19 cellular contexts compared by ENCODE assay signal in genomic region chr2:134312482-134312881, GRCh38. TPM values are rescaled to one million over a fixed set of nuclear protein-coding genes. Genes with fewer than 3 reads are reported as not detected.
A peak's percentile ranks its signal among the peaks of the same experiment; 100 is the strongest.
DNase-seq lines count a peak whose midpoint lies in the region; ATAC-seq and TF ChIP-seq lines count a peak whose summit lies in the region.
"Had no signal": no experiment of that assay in that cellular context is flagged by ENCODE, and none has a peak within 500 bp of the region (broad histone marks: within the 10 kb centered on the region; RNA-seq: fewer than 3 reads in every experiment).

No MANE protein-coding gene starts in this region.

- H3K27me3 Mint-ChIP-seq in activated naive CD4-positive, alpha-beta T cell treated with anti-CD3 and anti-CD28 coated beads, Interleukin-2, amount 50 U/mL, for 24 hours, result no peaks in the 10 kb centered on the region
- H3K27me3 Mint-ChIP-seq in IgD-negative memory B cell, result no peaks in the 10 kb centered on the region
- no peaks in the 10 kb centered on the region for H3K27me3 Mint-ChIP-seq in brain
- H3K27me3 Mint-ChIP-seq: activated CD4-positive, alpha-beta T cell treated with anti-CD3 and anti-CD28 coated beads, Interleukin-2, amount 10 ng/mL, durations not matched to agents 24 days and 14 days; CD4-positive, CD25-positive, alpha-beta regulatory T cell had no signal

- no peak for DNase-seq in activated naive CD4-positive, alpha-beta T cell treated with anti-CD3 and anti-CD28 coated beads, Interleukin-2, amount 50 U/mL, for 16 hours
- no peak for DNase-seq in stimulated activated effector memory CD8-positive, alpha-beta T cell treated with anti-CD3 and anti-CD28 coated beads, Interleukin-12 subunit alpha, Interleukin-12 subunit beta, amount 100 ng/mL, for 72 hours (ENCODE audit: low spot score in 2 of 2)
- DNase-seq in DMS53 treated with DMSO at 0.1 percent for 48 hours (lab: John Stamatoyannopoulos, UW; ENCODE audit: unreplicated experiment) (no peak), breast epithelium (ENCODE audit: low spot score in 2 of 2) (no peak)
- DNase-seq: activated CD4-positive, alpha-beta T cell treated with anti-CD3 and anti-CD28 coated beads, Interleukin-2, amount 10 ng/mL, durations not matched to agents 24 days and 14 days; activated CD8-positive, alpha-beta memory T cell treated with anti-CD3 and anti-CD28 coated beads, Interleukin-2, amount 50 U/mL, for 48 hours; CD4-positive, CD25-positive, alpha-beta regulatory T cell; colonic mucosa; esophagus squamous epithelium; GOT3; NCI-H1092 treated with DMSO at 0.1 percent for 48 hours; NCI-H2029; PC-9; SHP77; stimulated activated CD4-positive, alpha-beta T cell treated with anti-CD3 and anti-CD28 coated beads, Interleukin-12 subunit alpha, Interleukin-12 subunit beta, amount 100 ng/mL, for 4 hours had no signal

- TF ChIP-seq CTCF in brain (conservative IDR thresholded peaks at IDR 0.05) (no peak), breast epithelium (IDR thresholded peaks at IDR 0.05) (no peak)

- no peaks in the 10 kb centered on the region for H3K9me3 ChIP-seq in breast epithelium
- H3K9me3 ChIP-seq: colonic mucosa, esophagus squamous epithelium had no signal

- peak overlapping the region; percentile 74 for H3K4me3 Mint-ChIP-seq in activated naive CD4-positive, alpha-beta T cell treated with anti-CD3 and anti-CD28 coated beads, Interleukin-2, amount 50 U/mL, for 24 hours
- peak overlapping the region in 1 of 4 donors; percentile 43 for H3K4me3 Mint-ChIP-seq in IgD-negative memory B cell
- H3K4me3 Mint-ChIP-seq in brain, result no peak overlapping the region
- peak overlapping the region; percentile 56 for H3K4me3 Mint-ChIP-seq in stimulated activated effector memory CD8-positive, alpha-beta T cell treated with anti-CD3 and anti-CD28 coated beads, Interleukin-12 subunit alpha, Interleukin-12 subunit beta, amount 100 ng/mL, for 72 hours
- H3K4me3 Mint-ChIP-seq: activated CD4-positive, alpha-beta T cell treated with anti-CD3 and anti-CD28 coated beads, Interleukin-2, amount 10 ng/mL, durations not matched to agents 24 days and 14 days had no signal

- H3K4me3 ChIP-seq in breast epithelium, result no peak overlapping the region
- H3K4me3 ChIP-seq: colonic mucosa, esophagus squamous epithelium, lung, PC-9 had no signal

- H3K9me3 Mint-ChIP-seq in activated naive CD4-positive, alpha-beta T cell treated with anti-CD3 and anti-CD28 coated beads, Interleukin-2, amount 50 U/mL, for 24 hours, result no peaks in the 10 kb centered on the region
- H3K9me3 Mint-ChIP-seq in IgD-negative memory B cell (peaks cover 0 to 4% (median 2%) of the 10 kb centered on the region in 3 donors), brain (peaks cover 0 to 3% (median 2%) of the 10 kb centered on the region in 5 experiments)
- H3K9me3 Mint-ChIP-seq in stimulated activated effector memory CD8-positive, alpha-beta T cell treated with anti-CD3 and anti-CD28 coated beads, Interleukin-12 subunit alpha, Interleukin-12 subunit beta, amount 100 ng/mL, for 72 hours, result peaks cover 2% of the 10 kb centered on the region

- no peak for TF ChIP-seq POLR2A in breast epithelium (IDR thresholded peaks at IDR 0.05)

- H3K4me1 Mint-ChIP-seq in activated naive CD4-positive, alpha-beta T cell treated with anti-CD3 and anti-CD28 coated beads, Interleukin-2, amount 50 U/mL, for 24 hours, result peaks cover 60% of the 10 kb centered on the region
- H3K4me1 Mint-ChIP-seq in IgD-negative memory B cell, result peaks cover 42 to 68% (median 59%) of the 10 kb centered on the region in 3 donors
- peaks cover 52% of the 10 kb centered on the region for H3K4me1 Mint-ChIP-seq in brain
- peaks cover 78% of the 10 kb centered on the region for H3K4me1 Mint-ChIP-seq in stimulated activated effector memory CD8-positive, alpha-beta T cell treated with anti-CD3 and anti-CD28 coated beads, Interleukin-12 subunit alpha, Interleukin-12 subunit beta, amount 100 ng/mL, for 72 hours

- H3K4me1 ChIP-seq in breast epithelium, result no peaks in the 10 kb centered on the region
- H3K4me1 ChIP-seq: colonic mucosa had no signal

- no peaks in the 10 kb centered on the region for H3K27me3 ChIP-seq in breast epithelium
- H3K27me3 ChIP-seq: colonic mucosa, esophagus squamous epithelium had no signal

- peaks cover 15% of the 10 kb centered on the region for H3K36me3 Mint-ChIP-seq in activated naive CD4-positive, alpha-beta T cell treated with anti-CD3 and anti-CD28 coated beads, Interleukin-2, amount 50 U/mL, for 24 hours
- H3K36me3 Mint-ChIP-seq in IgD-negative memory B cell (peaks cover 8% of the 10 kb centered on the region), brain (peaks cover 13% of the 10 kb centered on the region)
- peaks cover 12% of the 10 kb centered on the region for H3K36me3 Mint-ChIP-seq in stimulated activated effector memory CD8-positive, alpha-beta T cell treated with anti-CD3 and anti-CD28 coated beads, Interleukin-12 subunit alpha, Interleukin-12 subunit beta, amount 100 ng/mL, for 72 hours

- no peaks in the 10 kb centered on the region for H3K36me3 ChIP-seq in breast epithelium
- H3K36me3 ChIP-seq: colonic mucosa had no signal

- no peak overlapping the region for H3K27ac ChIP-seq in breast epithelium
- H3K27ac ChIP-seq: colonic mucosa, esophagus squamous epithelium, PC-9 had no signal

- peak overlapping the region; percentile 14 for H3K27ac Mint-ChIP-seq in activated naive CD4-positive, alpha-beta T cell treated with anti-CD3 and anti-CD28 coated beads, Interleukin-2, amount 50 U/mL, for 24 hours
- H3K27ac Mint-ChIP-seq in IgD-negative memory B cell (peak overlapping the region; percentile 15 to 83 (median 73)), brain (peak overlapping the region in 3 of 5 experiments; percentile 19 to 51 (median 46))
- no peak overlapping the region for H3K27ac Mint-ChIP-seq in stimulated activated effector memory CD8-positive, alpha-beta T cell treated with anti-CD3 and anti-CD28 coated beads, Interleukin-12 subunit alpha, Interleukin-12 subunit beta, amount 100 ng/mL, for 72 hours
- H3K27ac Mint-ChIP-seq: activated CD4-positive, alpha-beta T cell treated with anti-CD3 and anti-CD28 coated beads, Interleukin-2, amount 10 ng/mL, durations not matched to agents 24 days and 14 days had no signal

- intact Hi-C loops in breast epithelium (cut with DNase I; ENCODE audit: low total_unique reads), result no loop called here

- no peak for ATAC-seq in stimulated activated effector memory CD8-positive, alpha-beta T cell treated with anti-CD3 and anti-CD28 coated beads, Interleukin-12 subunit alpha, Interleukin-12 subunit beta, amount 100 ng/mL, for 72 hours

RNA-seq across cellular contexts. Expression of gene MGAT5, which starts 58.6 kb away (rescaled TPM):
- polyA plus RNA-seq in IgD-negative memory B cell, result 14.0 TPM
- 15.3 TPM for polyA plus RNA-seq in brain (ENCODE audit: insufficient read depth, low read depth, low replicate concordance)
- 10 to 100 TPM; 30.5 to 42.6 (median 34.4) TPM for total RNA-seq in breast epithelium

Comparison
In these comparisons a context has a peak if more than half of its experiments do, and no peak if none do; other contexts are left out.
1. H3K4me3 Mint-ChIP-seq: peak in activated naive CD4-positive, alpha-beta T cell treated with anti-CD3 and anti-CD28 coated beads, Interleukin-2, amount 50 U/mL, for 24 hours (single experiment) and stimulated activated effector memory CD8-positive, alpha-beta T cell treated with anti-CD3 and anti-CD28 coated beads, Interleukin-12 subunit alpha, Interleukin-12 subunit beta, amount 100 ng/mL, for 72 hours (single experiment); none in brain (0 of 5).